In genomic region chr6:41732149-41732548, GRCh38 we compare ENCODE assay signal across 2 cellular contexts.
TF ChIP-seq lines count a peak whose summit lies in the region.

No MANE protein-coding gene starts in this region.

TF ChIP-seq in IMR-90, 13 proteins besides CTCF, POLR2A, EP300 and RAD21:
- TF ChIP-seq MXI1 (IDR thresholded peaks at IDR 0.05; ENCODE audit: borderline replicate concordance, low read depth, low read length) (no peak), FOS (IDR thresholded peaks at IDR 0.05; ENCODE audit: low read depth, low read length) (no peak), CEBPB (IDR thresholded peaks at IDR 0.05; ENCODE audit: low read depth, low read length) (no peak), CHD1 (IDR thresholded peaks at IDR 0.05; ENCODE audit: low read depth, low read length) (no peak), RCOR1 (IDR thresholded peaks at IDR 0.05; ENCODE audit: insufficient replicate concordance, low read length) (no peak), SMC3 (IDR thresholded peaks at IDR 0.05; ENCODE audit: low read depth, low read length) (no peak), NFE2L2 (IDR thresholded peaks at IDR 0.05; ENCODE audit: low read depth, low read length) (no peak), USF2 (IDR thresholded peaks at IDR 0.05; ENCODE audit: low read depth, low read length) (no peak), RFX5 (IDR thresholded peaks at IDR 0.05; ENCODE audit: low read depth, low read length) (no peak), MAZ (IDR thresholded peaks at IDR 0.05; ENCODE audit: borderline replicate concordance, low read depth, low read length) (no peak), BHLHE40 (IDR thresholded peaks at IDR 0.05; ENCODE audit: low read depth, low read length) (no peak)
- TF ChIP-seq, protein P1, sequence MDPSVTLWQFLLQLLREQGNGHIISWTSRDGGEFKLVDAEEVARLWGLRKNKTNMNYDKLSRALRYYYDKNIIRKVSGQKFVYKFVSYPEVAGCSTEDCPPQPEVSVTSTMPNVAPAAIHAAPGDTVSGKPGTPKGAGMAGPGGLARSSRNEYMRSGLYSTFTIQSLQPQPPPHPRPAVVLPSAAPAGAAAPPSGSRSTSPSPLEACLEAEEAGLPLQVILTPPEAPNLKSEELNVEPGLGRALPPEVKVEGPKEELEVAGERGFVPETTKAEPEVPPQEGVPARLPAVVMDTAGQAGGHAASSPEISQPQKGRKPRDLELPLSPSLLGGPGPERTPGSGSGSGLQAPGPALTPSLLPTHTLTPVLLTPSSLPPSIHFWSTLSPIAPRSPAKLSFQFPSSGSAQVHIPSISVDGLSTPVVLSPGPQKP (IDR thresholded peaks at IDR 0.05; ENCODE audit: borderline replicate concordance, low read depth, low read length), result no peak

TF ChIP-seq in GM12878, 131 proteins besides CTCF, POLR2A, EP300 and RAD21:
- TF ChIP-seq TARDBP (IDR thresholded peaks at IDR 0.05; ENCODE audit: borderline replicate concordance) (no peak), MXI1 (IDR thresholded peaks at IDR 0.05; ENCODE audit: low read depth, low read length) (no peak), NFXL1 (IDR thresholded peaks at IDR 0.05; ENCODE audit: borderline replicate concordance) (peak; percentile 57; the same call in 1 of the 2 replicates), ZNF217 (IDR thresholded peaks at IDR 0.05) (peak; percentile 67; the same call in 1 of the 2 replicates), ESRRA (IDR thresholded peaks at IDR 0.05; ENCODE audit: low read length) (no peak), ZBED1 (IDR thresholded peaks at IDR 0.05; ENCODE audit: borderline replicate concordance) (no peak), PKNOX1 (IDR thresholded peaks at IDR 0.05) (no peak), CREM (IDR thresholded peaks at IDR 0.05; ENCODE audit: low read depth) (no peak), SMARCA5 (IDR thresholded peaks at IDR 0.05) (peak; percentile 71), SIX5 (IDR thresholded peaks at IDR 0.05; ENCODE audit: low read depth, low read length, severe bottlenecking) (no peak), ZZZ3 (IDR thresholded peaks at IDR 0.05; ENCODE audit: control insufficient read depth, insufficient read length, low read depth) (no peak), RCOR1 (conservative IDR thresholded peaks at IDR 0.05; ENCODE audit: low read depth, low read length) (0 out of 2 replicates have a peak, but pooled peaks have one; percentile 70), YBX1 (IDR thresholded peaks at IDR 0.05) (no peak)
- TF ChIP-seq, protein P1 (IDR thresholded peaks at IDR 0.05; ENCODE audit: low read depth, low read length), result no peak
